ENCODE assay signal across 7 cellular contexts in the genomic region with DNA sequence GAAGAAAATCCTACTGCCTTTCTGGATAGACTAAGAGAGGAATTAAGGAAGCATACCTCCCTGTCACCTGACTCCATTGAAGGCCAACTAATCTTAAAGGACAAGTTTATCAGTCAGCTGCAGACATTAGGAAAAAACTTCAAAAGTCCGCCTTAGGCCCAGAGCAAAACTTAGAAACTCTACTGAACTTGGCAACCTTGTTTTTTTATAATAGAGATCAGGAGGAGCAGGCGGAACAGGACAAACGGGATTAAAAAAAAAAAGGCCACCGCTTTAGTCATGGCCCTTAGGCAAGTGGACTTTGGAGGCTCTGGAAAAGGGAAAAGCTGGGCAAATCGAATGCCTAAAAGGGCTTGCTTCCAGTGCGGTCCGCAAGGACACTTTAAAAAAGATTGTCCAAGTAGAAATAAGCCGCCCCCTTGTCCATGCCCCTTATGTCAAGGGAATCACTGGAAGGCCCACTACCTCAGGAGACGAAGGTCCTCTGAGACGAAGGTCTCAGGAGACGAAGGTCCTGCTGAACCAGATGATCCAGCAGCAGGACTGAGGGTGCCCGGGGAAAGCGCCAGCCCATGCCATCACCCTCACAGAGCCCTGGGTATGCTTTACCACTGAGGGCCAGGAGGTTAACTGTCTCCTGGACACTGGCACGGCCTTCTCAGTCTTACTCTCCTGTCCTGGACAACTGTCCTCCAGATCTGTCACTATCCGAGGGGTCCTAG. TPM values are rescaled to one million over a fixed set of nuclear protein-coding genes. Genes with fewer than 3 reads are reported as not detected.
DNase-seq lines count a peak whose midpoint lies in the region; ATAC-seq, FAIRE-seq and TF ChIP-seq lines count a peak whose summit lies in the region.
"Not testable (repeated sequence)": the region's sequence is repeated elsewhere in the genome, so short reads cannot be mapped to it uniquely, and the experiment has no call there.

No MANE protein-coding gene starts in this region.

- not testable (repeated sequence) for ATAC-seq in body of pancreas
- ATAC-seq in right lobe of liver = peak; percentile 48 to 75 (median 56)

- not testable (repeated sequence) for TF ChIP-seq POLR2A in body of pancreas (IDR thresholded peaks at IDR 0.05); right lobe of liver (IDR thresholded peaks at IDR 0.05)

- not testable (repeated sequence) for TF ChIP-seq CTCF in C4-2B (conservative IDR thresholded peaks at IDR 0.05); LNCaP clone FGC (IDR thresholded peaks at IDR 0.05; ENCODE audit: control insufficient read depth, extremely low read depth, insufficient read depth); body of pancreas (IDR thresholded peaks at IDR 0.05); epithelial cell of esophagus (IDR thresholded peaks at IDR 0.05; ENCODE audit: insufficient read depth, low read depth, low read length, missing control alignments); right lobe of liver (IDR thresholded peaks at IDR 0.05)

- WGBS in body of pancreas, 2 donors = 44 to 53% methylated on average over 15 of the region's 15 CpGs
- WGBS in right lobe of liver (ENCODE audit: insufficient coverage, low coverage, low lambda C conversion rate, missing lambda C conversion rate) = 41% methylated on average over 11 of the region's 15 CpGs
- WGBS in small intestine, 3 donors = 24 to 72% (median 64%) methylated on average over 14 to 15 of the region's 15 CpGs

- H3K27ac ChIP-seq in C4-2B = peak overlapping the region; percentile 65
- peak overlapping the region; percentile 99 for H3K27ac ChIP-seq in SJCRH30
- peak overlapping the region in 3 of 4 donors; percentile 3 to 49 (median 45) for H3K27ac ChIP-seq in body of pancreas
- H3K27ac ChIP-seq in right lobe of liver = peak overlapping the region in 1 of 3 donors; percentile 54
- H3K27ac ChIP-seq in small intestine (ENCODE audit: low read depth in 1 of 2, low read length in 1 of 2) = peak overlapping the region; percentile 48 to 68

- H3K4me1 ChIP-seq in SJCRH30 (peaks cover 37% of the 10 kb centered on the region), body of pancreas (peaks cover 32% of the 10 kb centered on the region), right lobe of liver (peaks cover 0 to 22% (median 10%) of the 10 kb centered on the region in 4 donors)
- H3K4me1 ChIP-seq in small intestine (ENCODE audit: control insufficient read depth in 2 of 2, insufficient read depth in 1 of 2, low read depth in 1 of 2, low read length in 1 of 2) = not testable (repeated sequence)

- FAIRE-seq in small intestine (lab: Jason Lieb, UNC) = not testable (repeated sequence)

- H3K27me3 ChIP-seq in SJCRH30; body of pancreas; right lobe of liver; small intestine (ENCODE audit: control insufficient read depth in 2 of 2, insufficient read depth in 2 of 2, low read length in 2 of 2): not testable (repeated sequence)

- H3K4me3 ChIP-seq in LNCaP clone FGC (ENCODE audit: low read depth, low read length) (0 out of 2 replicates have a peak overlapping the region, but pooled peaks have one; percentile 9), right lobe of liver (peak overlapping the region in 1 of 3 donors; percentile 6)
- H3K4me3 ChIP-seq in SJCRH30; body of pancreas; epithelial cell of esophagus (ENCODE audit: low read length); small intestine (ENCODE audit: low read depth in 1 of 2, low read length in 2 of 2): not testable (repeated sequence)

- intact Hi-C loops in body of pancreas (cut with DNase I); right lobe of liver (cut with DNase I): not testable (repeated sequence)

- DNase-seq in LNCaP clone FGC (ENCODE audit: low read depth) (peak; percentile 50), body of pancreas (peak in 1 of 4 donors; percentile 48), epithelial cell of esophagus (ENCODE audit: low read depth) (peak; percentile 65), right lobe of liver (peak in 2 of 3 donors; percentile 31 to 61), small intestine (peak; percentile 54)
- DNase-seq in SJCRH30 = not testable (repeated sequence)

- H3K36me3 ChIP-seq in SJCRH30 = peaks cover 34% of the 10 kb centered on the region
- not testable (repeated sequence) for H3K36me3 ChIP-seq in body of pancreas (replicated peaks in 1 of 2; ENCODE audit: insufficient read depth in 1 of 2, low read depth in 2 of 2); right lobe of liver; small intestine (ENCODE audit: control insufficient read depth in 2 of 2, insufficient read depth in 2 of 2, low read length in 2 of 2)

- not testable (repeated sequence) for H3K9me3 ChIP-seq in SJCRH30 (replicated peaks); body of pancreas; right lobe of liver; small intestine (ENCODE audit: control insufficient read depth, low read depth)

RNA-seq across cellular contexts. Expression of a gene that starts 8.2 kb away (rescaled TPM):
- 178 and 205 TPM in 2 replicates for total RNA-seq in SJCRH30 (2014; rRNA removed; shearing (Covaris generic))
- total RNA-seq in body of pancreas (10 to 100 TPM; 20.5 to 37.2 TPM), right lobe of liver (10 to 100 TPM; 21.4 to 30.8 (median 24.8) TPM)
- polyA plus RNA-seq in small intestine = 10 to 100 TPM in 1 of 3 donors, 1 to 10 TPM in 2; 4.8 to 11.0 (median 7.3) TPM
